8 cellular contexts compared by ENCODE assay signal in genomic region chr3:71584216-71585061, GRCh38. TPM values are rescaled to one million over a fixed set of nuclear protein-coding genes. Genes with fewer than 3 reads are reported as not detected.
DNase-seq lines count a peak whose midpoint lies in the region; ATAC-seq and TF ChIP-seq lines count a peak whose summit lies in the region.

No MANE protein-coding gene starts in this region.

- peaks cover 62% of the 10 kb centered on the region for H3K4me1 ChIP-seq in Karpas-422 (ENCODE audit: low read length)

- H3K4me2 ChIP-seq in Karpas-422 (ENCODE audit: low read depth, low read length, poor library complexity, severe bottlenecking): peak overlapping the region; percentile 93

- no peaks in the 10 kb centered on the region for H3K9me3 ChIP-seq in Karpas-422 (ENCODE audit: low read length)

- no peaks in the 10 kb centered on the region for H3K9me2 ChIP-seq in Karpas-422 (replicated peaks; ENCODE audit: insufficient read depth, low read length)

- peak; percentile 36 for DNase-seq in CD1c-positive myeloid dendritic cell (ENCODE audit: extremely low spot score)
- peak; percentile 67 for DNase-seq in Karpas-422
- DNase-seq in cerebellum (ENCODE audit: low spot score): peak; percentile 41
- peak; percentile 12 to 43 for DNase-seq in stimulated activated CD4-positive, alpha-beta T cell treated with anti-CD3 and anti-CD28 coated beads, Interleukin-15, amount 100 ng/mL, for 1 hour (ENCODE audit: low read depth in 1 of 2, low spot score in 1 of 2)

- peaks cover 33% of the 10 kb centered on the region for H3K79me2 ChIP-seq in Karpas-422 (ENCODE audit: low read length)

- H3K27ac ChIP-seq in Karpas-422 (ENCODE audit: low read length) (peak overlapping the region; percentile 77), layer of hippocampus (ENCODE audit: low read depth, low read length) (peak overlapping the region; percentile 97)

- no peak overlapping the region for H2AFZ ChIP-seq in Karpas-422 (ENCODE audit: low read length)

- no peak for ATAC-seq in HG02610 (IDR thresholded peaks at IDR 0.05; ENCODE audit: unreplicated experiment)
- no peak for ATAC-seq in HG02973 (IDR thresholded peaks at IDR 0.05; ENCODE audit: unreplicated experiment)

- no peaks in the 10 kb centered on the region for H4K20me1 ChIP-seq in Karpas-422 (ENCODE audit: insufficient read depth, low read depth, low read length)

- peak overlapping the region; percentile 62 for H3K4me3 ChIP-seq in Karpas-422 (ENCODE audit: low read length)
- peak overlapping the region; percentile 88 for H3K4me3 ChIP-seq in WI38 (ENCODE audit: low read depth, low read length)

- peak overlapping the region; percentile 98 for H3K9ac ChIP-seq in Karpas-422 (ENCODE audit: low read length)

- no peak for TF ChIP-seq CTCF in WI38 (IDR thresholded peaks at IDR 0.05; ENCODE audit: low read depth, low read length)

- no peaks in the 10 kb centered on the region for H3K36me3 ChIP-seq in Karpas-422 (ENCODE audit: insufficient read depth, low read length)

- H3K27me3 ChIP-seq in Karpas-422 (ENCODE audit: low read length) (no peaks in the 10 kb centered on the region), layer of hippocampus (ENCODE audit: control insufficient read depth, insufficient read depth, low read length) (no peaks in the 10 kb centered on the region)

RNA-seq across cellular contexts. Expression of gene FOXP1, which starts 0.9 kb away (rescaled TPM):
- total RNA-seq in Karpas-422 (2014; rRNA removed; shearing (Covaris generic); ENCODE audit: low replicate concordance): 202 and 334 TPM in 2 replicates
- total RNA-seq in cerebellum: 94.3 TPM
